ENCODE assay signal across 10 cellular contexts in genomic region chr6:113352029-113352801, GRCh38.
A peak's percentile ranks its signal among the peaks of the same experiment; 100 is the strongest.
DNase-seq lines count a peak whose midpoint lies in the region; ATAC-seq, FAIRE-seq and TF ChIP-seq lines count a peak whose summit lies in the region.
"Had no signal": no experiment of that assay in that cellular context is flagged by ENCODE, and none has a peak within 500 bp of the region (broad histone marks: within the 10 kb centered on the region; RNA-seq: fewer than 3 reads in every experiment).

No MANE protein-coding gene starts in this region.

- WGBS in hepatocyte (ENCODE audit: low lambda C conversion rate, missing lambda C conversion rate), result 49% methylated on average over 3 of the region's 3 CpGs

- no peak overlapping the region for H2AFZ ChIP-seq in hepatocyte

- no peak for FAIRE-seq in urothelium cell line (lab: Jason Lieb, UNC)

- DNase-seq in left ventricle myocardium superior (no peak), Right ventricle myocardium superior (no peak), hepatocyte (ENCODE audit: low spot score) (peak; percentile 37), urothelium cell line (ENCODE audit: low spot score) (peak; percentile 50), NCI-H1417 treated with DMSO at 0.1 percent for 48 hours (lab: John Stamatoyannopoulos, UW) (no peak), occipital lobe (lab: John Stamatoyannopoulos, UW) (no peak), DMS79 treated with DMSO at 0.1 percent for 48 hours (lab: John Stamatoyannopoulos, UW) (no peak)
- DNase-seq: AML-193, NCI-H1436 treated with DMSO at 0.1 percent for 48 hours had no signal

- H3K4me1 ChIP-seq in hepatocyte (ENCODE audit: insufficient read depth), result peaks cover 39% of the 10 kb centered on the region

- H3K4me3 ChIP-seq in hepatocyte, result no peak overlapping the region

- H3K9me3 ChIP-seq in hepatocyte (ENCODE audit: low read depth), result no peaks in the 10 kb centered on the region

- no peaks in the 10 kb centered on the region for H3K36me3 ChIP-seq in hepatocyte (replicated peaks; ENCODE audit: insufficient read depth, low read depth)

- ATAC-seq in left ventricle myocardium superior (peak; percentile 19), Right ventricle myocardium superior (ENCODE audit: poor library complexity) (no peak)

- no peaks in the 10 kb centered on the region for H3K79me2 ChIP-seq in hepatocyte

- TF ChIP-seq CTCF in VCaP (conservative IDR thresholded peaks at IDR 0.05), result no peak
- no peak for TF ChIP-seq CTCF in hepatocyte (IDR thresholded peaks at IDR 0.05; ENCODE audit: poor library complexity)

- no peaks in the 10 kb centered on the region for H3K27me3 ChIP-seq in hepatocyte

- no peaks in the 10 kb centered on the region for H4K20me1 ChIP-seq in hepatocyte (ENCODE audit: insufficient read depth, poor library complexity, severe bottlenecking)

- peak overlapping the region; percentile 23 for H3K4me2 ChIP-seq in hepatocyte

- intact Hi-C loops in left ventricle myocardium superior (cut with micrococcal nuclease), result no loop called here
- intact Hi-C loops in Right ventricle myocardium superior (cut with DNase I), result no loop called here

- no peaks in the 10 kb centered on the region for H3K9me2 ChIP-seq in hepatocyte (replicated peaks; ENCODE audit: insufficient read depth)

- H3K27ac ChIP-seq in VCaP (peak overlapping the region; percentile 53), hepatocyte (peak overlapping the region; percentile 88)

Comparison
In these comparisons a context has a peak if more than half of its experiments do, and no peak if none do; other contexts are left out.
1. DNase-seq: peak in hepatocyte (single experiment) and urothelium cell line (single experiment); none in left ventricle myocardium superior (single experiment), Right ventricle myocardium superior (single experiment), NCI-H1417 treated with DMSO at 0.1 percent for 48 hours (single experiment), occipital lobe (single experiment) and DMS79 treated with DMSO at 0.1 percent for 48 hours (single experiment).